Comparison of ENCODE assay signal across 16 cellular contexts in genomic region chr10:49254556-49255318, GRCh38. TPM values are rescaled to one million over a fixed set of nuclear protein-coding genes. Genes with fewer than 3 reads are reported as not detected.
A peak's percentile ranks its signal among the peaks of the same experiment; 100 is the strongest.
DNase-seq lines count a peak whose midpoint lies in the region; ATAC-seq and TF ChIP-seq lines count a peak whose summit lies in the region.
"Had no signal": no experiment of that assay in that cellular context is flagged by ENCODE, and none has a peak within 500 bp of the region (broad histone marks: within the 10 kb centered on the region; RNA-seq: fewer than 3 reads in every experiment).

No MANE protein-coding gene starts in this region.

- H2AFZ ChIP-seq in neuronal stem cell (ENCODE audit: low read length) = no peak overlapping the region

- no peaks in the 10 kb centered on the region for H3K27me3 Mint-ChIP-seq in activated naive CD8-positive, alpha-beta T cell treated with anti-CD3 and anti-CD28 coated beads, Interleukin-2, amount 10 ng/mL, durations not matched to agents 7 days and 5 days
- H3K27me3 Mint-ChIP-seq in glutamatergic neuron (ENCODE audit: unreplicated experiment) = peaks cover 2% of the 10 kb centered on the region

- H3K4me1 ChIP-seq in neuronal stem cell (ENCODE audit: control insufficient read depth in 2 of 2, insufficient read depth in 1 of 2, low read depth in 1 of 2, low read length in 2 of 2) = no peaks in the 10 kb centered on the region

- H3K23ac ChIP-seq in neuronal stem cell (ENCODE audit: low read depth, low read length, poor library complexity) = no peak overlapping the region

- peak overlapping the region; percentile 43 for H2BK15ac ChIP-seq in neuronal stem cell (ENCODE audit: low read length)

- H3K27ac Mint-ChIP-seq in activated naive CD8-positive, alpha-beta T cell treated with anti-CD3 and anti-CD28 coated beads, Interleukin-2, amount 10 ng/mL, durations not matched to agents 7 days and 5 days = no peak overlapping the region
- no peak overlapping the region for H3K27ac Mint-ChIP-seq in glutamatergic neuron (ENCODE audit: unreplicated experiment)
- H3K27ac Mint-ChIP-seq: type B pancreatic cell had no signal

- no peak overlapping the region for H3K4ac ChIP-seq in neuronal stem cell (ENCODE audit: low read length)

- H3K18ac ChIP-seq in neuronal stem cell (ENCODE audit: low read length) = peak overlapping the region; percentile 71

- no CpG with 5 or more reads among the region's 14 CpGs for WGBS in neuronal stem cell (ENCODE audit: extremely low coverage in 2 of 2, insufficient read length in 2 of 2, insufficient replicate concordance in 1 of 2), 2 donors

- peaks cover 1% of the 10 kb centered on the region for H3K36me3 Mint-ChIP-seq in activated naive CD8-positive, alpha-beta T cell treated with anti-CD3 and anti-CD28 coated beads, Interleukin-2, amount 10 ng/mL, durations not matched to agents 7 days and 5 days
- H3K36me3 Mint-ChIP-seq in glutamatergic neuron (ENCODE audit: unreplicated experiment) = no peaks in the 10 kb centered on the region
- H3K36me3 Mint-ChIP-seq: type B pancreatic cell had no signal

- no peak overlapping the region for H2BK120ac ChIP-seq in neuronal stem cell (ENCODE audit: low read depth, low read length)

- no peaks in the 10 kb centered on the region for H3K9me3 ChIP-seq in neuronal stem cell (replicated peaks in 1 of 2; ENCODE audit: control insufficient read depth in 2 of 2, insufficient read depth in 1 of 2, low read depth in 1 of 2, low read length in 2 of 2)
- H3K9me3 ChIP-seq: gastrocnemius medialis had no signal

- no peak overlapping the region for H3K4me2 ChIP-seq in neuronal stem cell (ENCODE audit: insufficient read depth, low read length, poor library complexity, severe bottlenecking)

- no peak for TF ChIP-seq CTCF in glutamatergic neuron (IDR thresholded peaks at IDR 0.05; ENCODE audit: partially characterized antibody, unreplicated experiment)

- H3K79me1 ChIP-seq in neuronal stem cell (ENCODE audit: low read depth, low read length) = peaks cover 1% of the 10 kb centered on the region

- no peak overlapping the region for H2BK12ac ChIP-seq in neuronal stem cell (ENCODE audit: low read length)

- H3K9ac ChIP-seq in neuronal stem cell (ENCODE audit: low read depth, low read length, poor library complexity) = peak overlapping the region; percentile 44

- no peak overlapping the region for H3K27ac ChIP-seq in neuronal stem cell (replicated peaks; ENCODE audit: low read length)
- H3K27ac ChIP-seq: gastrocnemius medialis had no signal

- H3K4me3 ChIP-seq in neuronal stem cell (ENCODE audit: low read length in 2 of 2) = no peak overlapping the region
- H3K4me3 ChIP-seq: gastrocnemius medialis had no signal

- POLR2A ChIA-PET in activated naive CD8-positive, alpha-beta T cell treated with anti-CD3 and anti-CD28 coated beads, Interleukin-2, amount 10 ng/mL, durations not matched to agents 7 days and 5 days (lab: Charles Lee) = interaction anchor here (1.0 kb wide), 1 partner anchor 54 kb away, joined by 3 read pairs; no protein-coding TSS in a partner anchor

- H3K36me3 ChIP-seq in neuronal stem cell (replicated peaks in 1 of 2; ENCODE audit: control insufficient read depth in 2 of 2, insufficient read depth in 2 of 2, low read length in 2 of 2) = no peaks in the 10 kb centered on the region
- H3K36me3 ChIP-seq: gastrocnemius medialis had no signal

- H3K4me3 Mint-ChIP-seq in activated naive CD8-positive, alpha-beta T cell treated with anti-CD3 and anti-CD28 coated beads, Interleukin-2, amount 10 ng/mL, durations not matched to agents 7 days and 5 days = no peak overlapping the region
- no peak overlapping the region for H3K4me3 Mint-ChIP-seq in glutamatergic neuron (ENCODE audit: unreplicated experiment)
- H3K4me3 Mint-ChIP-seq: neural crest cell, type B pancreatic cell had no signal

- peaks cover 1% of the 10 kb centered on the region for H3K4me1 Mint-ChIP-seq in activated naive CD8-positive, alpha-beta T cell treated with anti-CD3 and anti-CD28 coated beads, Interleukin-2, amount 10 ng/mL, durations not matched to agents 7 days and 5 days
- H3K4me1 Mint-ChIP-seq in glutamatergic neuron (ENCODE audit: low read depth, unreplicated experiment) = peaks cover 7% of the 10 kb centered on the region
- H3K4me1 Mint-ChIP-seq: neural crest cell had no signal

- peak; percentile 93 for ATAC-seq in activated naive CD8-positive, alpha-beta T cell treated with anti-CD3 and anti-CD28 coated beads, Interleukin-2, amount 10 ng/mL, durations not matched to agents 7 days and 5 days (ENCODE audit: low read depth)
- ATAC-seq in GM21526 (IDR thresholded peaks at IDR 0.05; ENCODE audit: low FRiP score, unreplicated experiment) (no peak), GM21447 (IDR thresholded peaks at IDR 0.05; ENCODE audit: unreplicated experiment) (no peak)
- ATAC-seq: gastrocnemius medialis, SK-N-SH treated with all-trans-retinoic acid at 6 μM for 48 hours had no signal

- peak overlapping the region; percentile 6 for H4K8ac ChIP-seq in neuronal stem cell (ENCODE audit: low read depth, low read length)

- DNase-seq in GDM1 (lab: John Stamatoyannopoulos, UW) (peak; percentile 85), MV-4-11 (lab: John Stamatoyannopoulos, UW) (peak; percentile 34), neuronal stem cell (ENCODE audit: low spot score) (no peak), glutamatergic neuron (no peak)
- DNase-seq in activated naive CD8-positive, alpha-beta T cell treated with anti-CD3 and anti-CD28 coated beads, Interleukin-2, amount 10 ng/mL, durations not matched to agents 7 days and 5 days = peak; percentile 60
- DNase-seq in stimulated activated CD4-positive, alpha-beta T cell treated with anti-CD3 and anti-CD28 coated beads, Interleukin-2, amount 100 ng/mL, for 48 hours = no peak
- DNase-seq: activated CD4-positive, alpha-beta T cell treated with anti-CD3 and anti-CD28 coated beads for 48 hours; effector CD4-positive, alpha-beta T cell; gastrocnemius medialis; kidney glomerular epithelial cell; NCI-H2081 treated with DMSO at 0.1 percent for 48 hours had no signal

- H2AK5ac ChIP-seq in neuronal stem cell (ENCODE audit: low read depth, low read length) = peak overlapping the region; percentile 75

- peaks cover 0 to 2% (median 0%) of the 10 kb centered on the region in 3 experiments for H3K27me3 ChIP-seq in neuronal stem cell (ENCODE audit: control insufficient read depth in 3 of 3, insufficient read depth in 3 of 3, low read depth in 1 of 3, low read length in 3 of 3)
- H3K27me3 ChIP-seq: gastrocnemius medialis had no signal

- H4K91ac ChIP-seq in neuronal stem cell (ENCODE audit: low read depth, low read length, poor library complexity) = no peak overlapping the region

- peak overlapping the region; percentile 75 for H3K14ac ChIP-seq in neuronal stem cell (ENCODE audit: low read length)

- no peak overlapping the region for H2BK5ac ChIP-seq in neuronal stem cell (ENCODE audit: low read length)

- peaks cover 2% of the 10 kb centered on the region for H3K9me3 Mint-ChIP-seq in activated naive CD8-positive, alpha-beta T cell treated with anti-CD3 and anti-CD28 coated beads, Interleukin-2, amount 10 ng/mL, durations not matched to agents 7 days and 5 days
- H3K9me3 Mint-ChIP-seq in glutamatergic neuron (ENCODE audit: unreplicated experiment) = no peaks in the 10 kb centered on the region
- H3K9me3 Mint-ChIP-seq: type B pancreatic cell had no signal

RNA-seq across cellular contexts. Expression of gene C10orf71, which starts 44.2 kb away (rescaled TPM):
- not detected for total RNA-seq in activated naive CD8-positive, alpha-beta T cell treated with anti-CD3 and anti-CD28 coated beads, Interleukin-2, amount 10 ng/mL, durations not matched to agents 7 days and 5 days
- polyA plus RNA-seq in neuronal stem cell (2013, experiment 1 of 2) = 0.01 TPM
- 0.03 TPM for polyA plus RNA-seq in neuronal stem cell (2013, experiment 2 of 2)
- 0.12 TPM for total RNA-seq in glutamatergic neuron (ENCODE audit: unreplicated experiment)
- total RNA-seq: neural crest cell had no signal

Comparison
In these comparisons a context has a peak if more than half of its experiments do, and no peak if none do; other contexts are left out.
1. DNase-seq: peak in GDM1 (single experiment), MV-4-11 (single experiment) and activated naive CD8-positive, alpha-beta T cell treated with anti-CD3 and anti-CD28 coated beads, Interleukin-2, amount 10 ng/mL, durations not matched to agents 7 days and 5 days (single experiment); none in neuronal stem cell (single experiment), glutamatergic neuron (single experiment) and stimulated activated CD4-positive, alpha-beta T cell treated with anti-CD3 and anti-CD28 coated beads, Interleukin-2, amount 100 ng/mL, for 48 hours (0 of 2).